In genomic region chr2:200810252-200810650, GRCh38 we compare ENCODE assay signal across 8 cellular contexts. TPM values are rescaled to one million over a fixed set of nuclear protein-coding genes. Genes with fewer than 3 reads are reported as not detected.
DNase-seq lines count a peak whose midpoint lies in the region; ATAC-seq and TF ChIP-seq lines count a peak whose summit lies in the region.

No MANE protein-coding gene starts in this region.

- H3K36me3 Mint-ChIP-seq in brain, result peaks cover 20% of the 10 kb centered on the region
- H3K36me3 Mint-ChIP-seq in memory B cell, result peaks cover 11% of the 10 kb centered on the region

- H3K27me3 Mint-ChIP-seq in brain (peaks cover 12% of the 10 kb centered on the region), memory B cell (no peaks in the 10 kb centered on the region)

- H3K27ac Mint-ChIP-seq in brain (peak overlapping the region; percentile 95 to 100 (median 99)), memory B cell (peak overlapping the region; percentile 99)

- no peak for ATAC-seq in memory B cell (ENCODE audit: low read depth)
- no peak for ATAC-seq in HG03521 (IDR thresholded peaks at IDR 0.05; ENCODE audit: unreplicated experiment)
- no peak for ATAC-seq in HG03159 (IDR thresholded peaks at IDR 0.05; ENCODE audit: unreplicated experiment)

- H3K4me3 Mint-ChIP-seq in brain, result peak overlapping the region; percentile 81 to 99 (median 92)
- peak overlapping the region; percentile 95 for H3K4me3 Mint-ChIP-seq in memory B cell

- peaks cover 44% of the 10 kb centered on the region for H3K4me1 Mint-ChIP-seq in brain
- H3K4me1 Mint-ChIP-seq in memory B cell, result peaks cover 15% of the 10 kb centered on the region

- no peak for TF ChIP-seq CTCF in brain (conservative IDR thresholded peaks at IDR 0.05)

- H3K9me3 Mint-ChIP-seq in brain (no peaks in the 10 kb centered on the region), memory B cell (no peaks in the 10 kb centered on the region)

- peak; percentile 34 for DNase-seq in ACHN
- DNase-seq in HT-29 (ENCODE audit: low spot score), result peak; percentile 45
- no peak for DNase-seq in memory B cell (ENCODE audit: low spot score in 2 of 2)
- no peak for DNase-seq in NCI-H128 (lab: John Stamatoyannopoulos, UW; ENCODE audit: unreplicated experiment)
- DNase-seq in activated CD4-positive, alpha-beta T cell treated with anti-CD3 and anti-CD28 coated beads for 1 hour, result no peak

- in situ Hi-C loops in ACHN (cut with HindIII; ENCODE audit: low pct_ligation_motif_present, low pct_unique_long_range_greater_than_20kb, low sequenced_read_pairs), result no loop called here

RNA-seq across cellular contexts. Expression of gene BZW1, which starts 1.5 kb away (rescaled TPM):
- 121 and 152 TPM in 2 replicates for total RNA-seq in HT-29 (2014; rRNA removed; shearing (Covaris generic))
- polyA plus RNA-seq in brain (ENCODE audit: insufficient read depth, low read depth, low replicate concordance), result 65.1 TPM

RNA-seq across cellular contexts. Expression of gene CLK1, which starts 54.2 kb away (rescaled TPM):
- 32.2 and 39.1 TPM in 2 replicates for total RNA-seq in HT-29 (2014; rRNA removed; shearing (Covaris generic))
- 27.9 TPM for polyA plus RNA-seq in brain (ENCODE audit: insufficient read depth, low read depth, low replicate concordance)

Comparison
In these comparisons a context has a peak if more than half of its experiments do, and no peak if none do; other contexts are left out.
1. DNase-seq: peak in ACHN (single experiment) and HT-29 (single experiment); none in memory B cell (0 of 2), NCI-H128 (single experiment) and activated CD4-positive, alpha-beta T cell treated with anti-CD3 and anti-CD28 coated beads for 1 hour (single experiment).